Comparison of ENCODE assay signal across 22 cellular contexts in genomic region chr18:52254367-52254766, GRCh38.
DNase-seq lines count a peak whose midpoint lies in the region; ATAC-seq, FAIRE-seq and TF ChIP-seq lines count a peak whose summit lies in the region.
"Had no signal": no experiment of that assay in that cellular context is flagged by ENCODE, and none has a peak within 500 bp of the region (broad histone marks: within the 10 kb centered on the region; RNA-seq: fewer than 3 reads in every experiment).

No MANE protein-coding gene starts in this region.

- no peaks in the 10 kb centered on the region for H4K20me1 ChIP-seq in mammary epithelial cell (ENCODE audit: insufficient read depth, low read length)

- H3K27ac ChIP-seq in mammary epithelial cell (ENCODE audit: insufficient read depth, low read depth, low read length) (peak overlapping the region; percentile 37), breast epithelium (no peak overlapping the region), pancreas (no peak overlapping the region), SJCRH30 (no peak overlapping the region)
- H3K27ac ChIP-seq: 22Rv1, A549, C4-2B, GM23248 had no signal

- TF ChIP-seq POLR2A in breast epithelium (IDR thresholded peaks at IDR 0.05): no peak

- no peaks in the 10 kb centered on the region for H3K36me3 ChIP-seq in mammary epithelial cell (ENCODE audit: insufficient read depth, low read length)
- H3K36me3 ChIP-seq in breast epithelium: no peaks in the 10 kb centered on the region
- H3K36me3 ChIP-seq in bronchial epithelial cell (ENCODE audit: control insufficient read depth, insufficient read depth, low read length): no peaks in the 10 kb centered on the region
- H3K36me3 ChIP-seq in pancreas: no peaks in the 10 kb centered on the region
- no peaks in the 10 kb centered on the region for H3K36me3 ChIP-seq in SJCRH30
- H3K36me3 ChIP-seq: HAP-1 had no signal

- dilution Hi-C loops in mammary epithelial cell (cut with HindIII; ENCODE audit: low sequenced_read_pairs): no loop called here

- 21% methylated on average over 3 of the region's 3 CpGs for WGBS in mammary epithelial cell (ENCODE audit: low coverage, missing lambda C conversion rate)
- 68 to 78% methylated on average over 3 of the region's 3 CpGs for WGBS in pancreas, 2 donors

- H3K27me3 ChIP-seq in mammary epithelial cell (ENCODE audit: insufficient read depth, low read length) (no peaks in the 10 kb centered on the region), breast epithelium (no peaks in the 10 kb centered on the region), bronchial epithelial cell (ENCODE audit: control insufficient read depth, insufficient read depth, low read length) (no peaks in the 10 kb centered on the region), pancreas (no peaks in the 10 kb centered on the region), SJCRH30 (no peaks in the 10 kb centered on the region)

- H3K9ac ChIP-seq in mammary epithelial cell (ENCODE audit: insufficient read depth, low read length): no peak overlapping the region
- H3K9ac ChIP-seq: GM23248 had no signal

- ATAC-seq in pancreas: no peak
- ATAC-seq: A549 had no signal

- H3K4me1 ChIP-seq in mammary epithelial cell (ENCODE audit: insufficient read depth, low read length) (peaks cover 15% of the 10 kb centered on the region), breast epithelium (no peaks in the 10 kb centered on the region), pancreas (no peaks in the 10 kb centered on the region), SJCRH30 (no peaks in the 10 kb centered on the region)
- H3K4me1 ChIP-seq: A549, Caco-2, HAP-1 had no signal

- H2AFZ ChIP-seq in mammary epithelial cell (ENCODE audit: low read depth, low read length): peak overlapping the region; percentile 57
- H2AFZ ChIP-seq: GM23248 had no signal

- BruUV-seq in mammary epithelial cell (replicated peaks; lab: Mats Ljungman, UMichigan): no TSS peak

- no peak for TF ChIP-seq CTCF in mammary epithelial cell (conservative IDR thresholded peaks at IDR 0.05 in 1 of 2, IDR thresholded peaks at IDR 0.05 in 1 of 2; ENCODE audit: extremely low read depth in 1 of 2, insufficient read depth in 1 of 2, low read depth in 1 of 2, low read length in 2 of 2)
- TF ChIP-seq CTCF in breast epithelium (IDR thresholded peaks at IDR 0.05): no peak
- TF ChIP-seq CTCF in bronchial epithelial cell (IDR thresholded peaks at IDR 0.05; ENCODE audit: insufficient read depth, low read length, severe bottlenecking): no peak
- TF ChIP-seq CTCF in fibroblast of pulmonary artery (IDR thresholded peaks at IDR 0.05; ENCODE audit: low read length, missing control alignments): no peak
- TF ChIP-seq CTCF in pancreas (IDR thresholded peaks at IDR 0.05): no peak

- no peak for FAIRE-seq in bronchial epithelial cell (lab: Jason Lieb, UNC)
- FAIRE-seq in pancreas (lab: Jason Lieb, UNC): no peak
- FAIRE-seq: A549, D721Med, GM12892, GM18507, HTR-8/SVneo had no signal

- H3K4me3 ChIP-seq in mammary epithelial cell (replicated peaks in 1 of 3; ENCODE audit: insufficient read depth in 1 of 3, low read depth in 2 of 3, low read length in 3 of 3) (no peak overlapping the region), breast epithelium (no peak overlapping the region), bronchial epithelial cell (ENCODE audit: low read depth, low read length) (no peak overlapping the region), fibroblast of pulmonary artery (replicated peaks; ENCODE audit: low read depth, low read length) (no peak overlapping the region), pancreas (no peak overlapping the region), SJCRH30 (no peak overlapping the region)
- H3K4me3 ChIP-seq: A549, GM23248, HAP-1 had no signal

- in situ Hi-C loops in mammary epithelial cell (cut with MboI; ENCODE audit: low sequenced_read_pairs in 2 of 2): no loop called here

- intact Hi-C loops in mammary epithelial cell (cut with micrococcal nuclease) (loop anchor here (1.0 kb wide), 1 partner anchor 17 kb away; no protein-coding TSS in a partner anchor), breast epithelium (cut with DNase I; ENCODE audit: low total_unique reads) (no loop called here), pancreas (cut with DNase I) (no loop called here)

- DNase-seq in mammary epithelial cell (peak; percentile 71), breast epithelium (ENCODE audit: low spot score in 2 of 2) (no peak), bronchial epithelial cell (ENCODE audit: low read depth) (peak; percentile 73), fibroblast of pulmonary artery (ENCODE audit: low read depth) (peak; percentile 21), DMS153 (lab: John Stamatoyannopoulos, UW) (no peak), retina (no peak), pancreas (no peak), SJCRH30 (no peak)
- DNase-seq: AML-193; Caco-2; CD4-positive, alpha-beta T cell; DMS79; GDM1; GM23248 had no signal

- H3K79me2 ChIP-seq in mammary epithelial cell (ENCODE audit: insufficient read depth, low read length): no peaks in the 10 kb centered on the region

- peaks cover 8% of the 10 kb centered on the region for H3K9me3 ChIP-seq in mammary epithelial cell (replicated peaks; ENCODE audit: insufficient read depth, low read length)
- H3K9me3 ChIP-seq in breast epithelium: no peaks in the 10 kb centered on the region
- no peaks in the 10 kb centered on the region for H3K9me3 ChIP-seq in pancreas
- no peaks in the 10 kb centered on the region for H3K9me3 ChIP-seq in SJCRH30 (replicated peaks)
- H3K9me3 ChIP-seq: A549, Caco-2, HAP-1 had no signal

- peak overlapping the region; percentile 31 for H3K4me2 ChIP-seq in mammary epithelial cell (ENCODE audit: insufficient read depth, low read depth, low read length)
- H3K4me2 ChIP-seq: A549 had no signal

- CTCF ChIA-PET in mammary epithelial cell (lab: Charles Lee; ENCODE audit: low non-redundant PET): no interaction called here

Comparison
In these comparisons a context has a peak if more than half of its experiments do, and no peak if none do; other contexts are left out.
1. DNase-seq: peak in mammary epithelial cell (single experiment), bronchial epithelial cell (single experiment) and fibroblast of pulmonary artery (single experiment); none in breast epithelium (0 of 2), DMS153 (single experiment), retina (single experiment), pancreas (0 of 6) and SJCRH30 (0 of 2).